ENCODE assay signal across 32 cellular contexts in genomic region chr13:27775943-27776342, GRCh38. TPM values are rescaled to one million over a fixed set of nuclear protein-coding genes. Genes with fewer than 3 reads are reported as not detected.
A peak's percentile ranks its signal among the peaks of the same experiment; 100 is the strongest.
DNase-seq lines count a peak whose midpoint lies in the region; FAIRE-seq and TF ChIP-seq lines count a peak whose summit lies in the region.
"Had no signal": no experiment of that assay in that cellular context is flagged by ENCODE, and none has a peak within 500 bp of the region (broad histone marks: within the 10 kb centered on the region; RNA-seq: fewer than 3 reads in every experiment).

No MANE protein-coding gene starts in this region.

- POLR2A ChIA-PET in MCF 10A (lab: Yijun Ruan, JAX), result no interaction called here

- no peak for TF ChIP-seq CTCF in mammary epithelial cell (conservative IDR thresholded peaks at IDR 0.05 in 1 of 2, IDR thresholded peaks at IDR 0.05 in 1 of 2; ENCODE audit: extremely low read depth in 1 of 2, insufficient read depth in 1 of 2, low read depth in 1 of 2, low read length in 2 of 2)
- no peak for TF ChIP-seq CTCF in MCF 10A (IDR thresholded peaks at IDR 0.05; ENCODE audit: unreplicated experiment)
- no peak for TF ChIP-seq CTCF in epithelial cell of esophagus (IDR thresholded peaks at IDR 0.05; ENCODE audit: insufficient read depth, low read depth, low read length, missing control alignments)

- H3K4me1 Mint-ChIP-seq in MCF 10A (ENCODE audit: insufficient read depth, unreplicated experiment), result peaks cover 5% of the 10 kb centered on the region
- no peaks in the 10 kb centered on the region for H3K4me1 Mint-ChIP-seq in activated T-helper 2 cell treated with anti-CD3 and anti-CD28 coated beads, Interferon-gamma antibody, Interleukin-2, Interleukin-4, amounts not matched to agents 10 μg/mL and 5 μg/mL and 100 μg/mL, durations not matched to agents 14 hours and 24 hours and 36 hours (ENCODE audit: low read depth)
- H3K4me1 Mint-ChIP-seq in activated naive CD4-positive, alpha-beta T cell treated with anti-CD3 and anti-CD28 coated beads for 36 hours (ENCODE audit: low read depth), result no peaks in the 10 kb centered on the region
- H3K4me1 Mint-ChIP-seq: activated CD4-positive, alpha-beta T cell treated with anti-CD3 and anti-CD28 coated beads for 36 hours; CD4-positive, alpha-beta memory T cell; naive thymus-derived CD8-positive, alpha-beta T cell had no signal

- no peaks in the 10 kb centered on the region for H3K36me3 Mint-ChIP-seq in MCF 10A (ENCODE audit: insufficient read depth, unreplicated experiment)
- no peaks in the 10 kb centered on the region for H3K36me3 Mint-ChIP-seq in activated T-helper 2 cell treated with anti-CD3 and anti-CD28 coated beads, Interferon-gamma antibody, Interleukin-2, Interleukin-4, amounts not matched to agents 10 μg/mL and 5 μg/mL and 100 μg/mL, durations not matched to agents 14 hours and 24 hours and 36 hours (ENCODE audit: low read depth)
- no peaks in the 10 kb centered on the region for H3K36me3 Mint-ChIP-seq in activated naive CD4-positive, alpha-beta T cell treated with anti-CD3 and anti-CD28 coated beads for 36 hours (ENCODE audit: low read depth)
- H3K36me3 Mint-ChIP-seq: CD4-positive, alpha-beta memory T cell; naive thymus-derived CD8-positive, alpha-beta T cell had no signal

- H3K36me3 ChIP-seq in mammary epithelial cell (ENCODE audit: insufficient read depth, low read length) (no peaks in the 10 kb centered on the region), small intestine (ENCODE audit: control insufficient read depth in 2 of 2, insufficient read depth in 2 of 2, low read length in 2 of 2) (no peaks in the 10 kb centered on the region)
- H3K36me3 ChIP-seq: MG63, right atrium auricular region, transverse colon had no signal

- FAIRE-seq in small intestine (lab: Jason Lieb, UNC), result no peak
- FAIRE-seq: A549 had no signal

- H2AFZ ChIP-seq in mammary epithelial cell (ENCODE audit: low read depth, low read length), result no peak overlapping the region
- H2AFZ ChIP-seq: parathyroid adenoma had no signal

- BruUV-seq in mammary epithelial cell (replicated peaks; lab: Mats Ljungman, UMichigan), result no TSS peak
- no TSS peak for BruUV-seq in MCF 10A (replicated peaks; lab: Mats Ljungman, UMichigan)

- peak; percentile 40 for DNase-seq in mammary epithelial cell
- no peak for DNase-seq in MCF 10A (ENCODE audit: unreplicated experiment)
- peak; percentile 44 for DNase-seq in NCI-H510A (lab: John Stamatoyannopoulos, UW)
- peak; percentile 29 for DNase-seq in epithelial cell of esophagus (ENCODE audit: low read depth)
- DNase-seq in small intestine, result peak; percentile 43
- no peak for DNase-seq in retina
- DNase-seq in activated T-helper 2 cell treated with anti-CD3 and anti-CD28 coated beads, Interferon-gamma antibody, Interleukin-2, Interleukin-4, amounts not matched to agents 10 μg/mL and 5 μg/mL and 100 μg/mL, durations not matched to agents 14 hours and 24 hours and 36 hours (ENCODE audit: low spot score), result no peak
- DNase-seq in activated naive CD4-positive, alpha-beta T cell treated with anti-CD3 and anti-CD28 coated beads for 36 hours, result no peak
- DNase-seq: activated CD4-positive, alpha-beta T cell treated with anti-CD3 and anti-CD28 coated beads for 36 hours; activated T-cell treated with anti-CD3 and anti-CD28 coated beads, Interleukin-2, amount 50 U/mL, for 1 hour; AML-193; body of pancreas; CD4-positive, alpha-beta memory T cell; dermis blood vessel endothelial cell; DMS 273 treated with DMSO at 0.1 percent for 48 hours; GOT3; hypothalamus; MG63; midbrain; naive thymus-derived CD8-positive, alpha-beta T cell; NCI-H1436 treated with DMSO at 0.1 percent for 48 hours; NCI-H2171; NCI-H748 treated with DMSO at 0.1 percent for 48 hours; SK-N-SH; stimulated activated CD4-positive, alpha-beta T cell treated with anti-CD3 and anti-CD28 coated beads, Interleukin-4, amount 100 ng/mL, for 1 hour; transverse colon had no signal

- WGBS in mammary epithelial cell (ENCODE audit: low coverage, missing lambda C conversion rate), result 31% methylated on average over 12 of the region's 13 CpGs
- 20 to 28% (median 27%) methylated on average over 13 of the region's 13 CpGs for WGBS in small intestine, 3 donors

- no peak overlapping the region for H3K4me3 ChIP-seq in mammary epithelial cell (replicated peaks in 1 of 3; ENCODE audit: insufficient read depth in 1 of 3, low read depth in 2 of 3, low read length in 3 of 3)
- no peak overlapping the region for H3K4me3 ChIP-seq in epithelial cell of esophagus (ENCODE audit: low read length)
- H3K4me3 ChIP-seq in small intestine (ENCODE audit: low read depth in 1 of 2, low read length in 2 of 2), result no peak overlapping the region
- H3K4me3 ChIP-seq: A549, body of pancreas, MG63, right atrium auricular region, transverse colon had no signal

- H3K27ac ChIP-seq in mammary epithelial cell (ENCODE audit: insufficient read depth, low read depth, low read length) (no peak overlapping the region), small intestine (ENCODE audit: low read depth in 1 of 2, low read length in 1 of 2) (no peak overlapping the region)
- H3K27ac ChIP-seq: A549, body of pancreas, parathyroid adenoma, right atrium auricular region, transverse colon had no signal

- H3K27me3 ChIP-seq in mammary epithelial cell (ENCODE audit: insufficient read depth, low read length), result no peaks in the 10 kb centered on the region
- H3K27me3 ChIP-seq in small intestine (ENCODE audit: control insufficient read depth in 2 of 2, insufficient read depth in 2 of 2, low read length in 2 of 2), result peaks cover 0 to 2% of the 10 kb centered on the region in 2 donors
- H3K27me3 ChIP-seq: body of pancreas had no signal

- intact Hi-C loops in mammary epithelial cell (cut with micrococcal nuclease) (no loop called here), MCF 10A (cut with micrococcal nuclease) (loop anchor here (10.0 kb wide), 1 partner anchor 179 kb away; no protein-coding TSS in a partner anchor)
- intact Hi-C loops in activated T-helper 2 cell treated with anti-CD3 and anti-CD28 coated beads, Interferon-gamma antibody, Interleukin-2, Interleukin-4, amounts not matched to agents 10 μg/mL and 5 μg/mL and 100 μg/mL, durations not matched to agents 14 hours and 24 hours and 36 hours (cut with micrococcal nuclease), result no loop called here
- intact Hi-C loops in activated naive CD4-positive, alpha-beta T cell treated with anti-CD3 and anti-CD28 coated beads for 36 hours (cut with micrococcal nuclease), result no loop called here

- in situ Hi-C loops in mammary epithelial cell (cut with MboI; ENCODE audit: low sequenced_read_pairs in 2 of 2), result loop anchor here in 1 of 2 donors (10.0 kb wide), 1 partner anchor 49 kb away; no protein-coding TSS in a partner anchor

- no peaks in the 10 kb centered on the region for H3K79me2 ChIP-seq in mammary epithelial cell (ENCODE audit: insufficient read depth, low read length)
- H3K79me2 ChIP-seq: parathyroid adenoma had no signal

- H3K9me3 Mint-ChIP-seq in MCF 10A (ENCODE audit: unreplicated experiment), result no peaks in the 10 kb centered on the region
- no peaks in the 10 kb centered on the region for H3K9me3 Mint-ChIP-seq in activated T-helper 2 cell treated with anti-CD3 and anti-CD28 coated beads, Interferon-gamma antibody, Interleukin-2, Interleukin-4, amounts not matched to agents 10 μg/mL and 5 μg/mL and 100 μg/mL, durations not matched to agents 14 hours and 24 hours and 36 hours
- no peaks in the 10 kb centered on the region for H3K9me3 Mint-ChIP-seq in activated naive CD4-positive, alpha-beta T cell treated with anti-CD3 and anti-CD28 coated beads for 36 hours
- H3K9me3 Mint-ChIP-seq: naive thymus-derived CD8-positive, alpha-beta T cell had no signal

- no peak overlapping the region for H3K4me2 ChIP-seq in mammary epithelial cell (ENCODE audit: insufficient read depth, low read depth, low read length)
- H3K4me2 ChIP-seq: A549, SK-N-SH had no signal

- H3K4me3 Mint-ChIP-seq in MCF 10A (ENCODE audit: unreplicated experiment), result no peak overlapping the region
- no peak overlapping the region for H3K4me3 Mint-ChIP-seq in activated T-helper 2 cell treated with anti-CD3 and anti-CD28 coated beads, Interferon-gamma antibody, Interleukin-2, Interleukin-4, amounts not matched to agents 10 μg/mL and 5 μg/mL and 100 μg/mL, durations not matched to agents 14 hours and 24 hours and 36 hours (ENCODE audit: low read depth)
- no peak overlapping the region for H3K4me3 Mint-ChIP-seq in activated naive CD4-positive, alpha-beta T cell treated with anti-CD3 and anti-CD28 coated beads for 36 hours
- H3K4me3 Mint-ChIP-seq: activated CD4-positive, alpha-beta T cell treated with anti-CD3 and anti-CD28 coated beads for 36 hours; CD4-positive, alpha-beta memory T cell; naive thymus-derived CD8-positive, alpha-beta T cell had no signal

- no peaks in the 10 kb centered on the region for H4K20me1 ChIP-seq in mammary epithelial cell (ENCODE audit: insufficient read depth, low read length)

- H3K9me3 ChIP-seq in mammary epithelial cell (replicated peaks; ENCODE audit: insufficient read depth, low read length) (no peaks in the 10 kb centered on the region), small intestine (ENCODE audit: control insufficient read depth, low read depth) (no peaks in the 10 kb centered on the region)
- H3K9me3 ChIP-seq: A549, body of pancreas, MG63, right atrium auricular region, SK-N-SH, transverse colon had no signal

- no peak overlapping the region for H3K27ac Mint-ChIP-seq in MCF 10A (ENCODE audit: low read depth, unreplicated experiment)
- H3K27ac Mint-ChIP-seq in activated T-helper 2 cell treated with anti-CD3 and anti-CD28 coated beads, Interferon-gamma antibody, Interleukin-2, Interleukin-4, amounts not matched to agents 10 μg/mL and 5 μg/mL and 100 μg/mL, durations not matched to agents 14 hours and 24 hours and 36 hours, result no peak overlapping the region
- H3K27ac Mint-ChIP-seq in activated naive CD4-positive, alpha-beta T cell treated with anti-CD3 and anti-CD28 coated beads for 36 hours, result no peak overlapping the region
- H3K27ac Mint-ChIP-seq: activated CD4-positive, alpha-beta T cell treated with anti-CD3 and anti-CD28 coated beads for 36 hours; CD4-positive, alpha-beta memory T cell; naive thymus-derived CD8-positive, alpha-beta T cell had no signal

- no peak overlapping the region for H3K9ac ChIP-seq in mammary epithelial cell (ENCODE audit: insufficient read depth, low read length)
- H3K9ac ChIP-seq: parathyroid adenoma, SK-N-SH had no signal

- dilution Hi-C loops in mammary epithelial cell (cut with HindIII; ENCODE audit: low sequenced_read_pairs), result no loop called here

- peaks cover 28% of the 10 kb centered on the region for H3K27me3 Mint-ChIP-seq in MCF 10A (ENCODE audit: insufficient read depth, unreplicated experiment)
- H3K27me3 Mint-ChIP-seq in activated T-helper 2 cell treated with anti-CD3 and anti-CD28 coated beads, Interferon-gamma antibody, Interleukin-2, Interleukin-4, amounts not matched to agents 10 μg/mL and 5 μg/mL and 100 μg/mL, durations not matched to agents 14 hours and 24 hours and 36 hours (ENCODE audit: low read depth), result peaks cover 30% of the 10 kb centered on the region
- H3K27me3 Mint-ChIP-seq in activated naive CD4-positive, alpha-beta T cell treated with anti-CD3 and anti-CD28 coated beads for 36 hours (ENCODE audit: low read depth), result peaks cover 37% of the 10 kb centered on the region

- CTCF ChIA-PET in mammary epithelial cell (lab: Charles Lee; ENCODE audit: low non-redundant PET), result interaction anchor here (0.7 kb wide), 1 partner anchor 244 kb away, joined by 3 read pairs; no protein-coding TSS in a partner anchor
- CTCF ChIA-PET in MCF 10A (lab: Yijun Ruan, JAX), result interaction anchor here (0.8 to 8.3 kb wide), 2 partner anchors 52 to 210 kb away, joined by 3 to 118 read pairs; no protein-coding TSS in a partner anchor
- CTCF ChIA-PET in activated naive CD4-positive, alpha-beta T cell treated with anti-CD3 and anti-CD28 coated beads for 36 hours (lab: Charles Lee), result interaction anchor here (1.8 to 3.3 kb wide), 2 partner anchors 50 to 54 kb away, joined by 5 to 19 read pairs; no protein-coding TSS in a partner anchor

- no peaks in the 10 kb centered on the region for H3K4me1 ChIP-seq in mammary epithelial cell (ENCODE audit: insufficient read depth, low read length)
- H3K4me1 ChIP-seq in small intestine (ENCODE audit: control insufficient read depth in 2 of 2, insufficient read depth in 1 of 2, low read depth in 1 of 2, low read length in 1 of 2), result no peaks in the 10 kb centered on the region
- H3K4me1 ChIP-seq: A549, body of pancreas, parathyroid adenoma, right atrium auricular region, transverse colon had no signal

RNA-seq across cellular contexts. Expression of gene GSX1, which starts 16.3 kb away (rescaled TPM):
- not detected for total RNA-seq in mammary epithelial cell
- not detected for polyA plus RNA-seq in mammary epithelial cell
- not detected for polyA minus RNA-seq in mammary epithelial cell
- not detected in 2 replicates for total RNA-seq in MCF 10A (2022)
- not detected for polyA plus RNA-seq in small intestine
- total RNA-seq in activated T-helper 2 cell treated with anti-CD3 and anti-CD28 coated beads, Interferon-gamma antibody, Interleukin-2, Interleukin-4, amounts not matched to agents 10 μg/mL and 5 μg/mL and 100 μg/mL, durations not matched to agents 14 hours and 24 hours and 36 hours, result not detected in 2 replicates
- total RNA-seq in activated naive CD4-positive, alpha-beta T cell treated with anti-CD3 and anti-CD28 coated beads for 36 hours, result not detected
- total RNA-seq: activated CD4-positive, alpha-beta T cell treated with anti-CD3 and anti-CD28 coated beads for 36 hours; body of pancreas; CD4-positive, alpha-beta memory T cell; dermis blood vessel endothelial cell; fibroblast of lung; lower leg skin; naive thymus-derived CD8-positive, alpha-beta T cell; right atrium auricular region; T-helper 2 cell treated with Interferon-gamma antibody and Interleukin-4, amounts not matched to agents 100 ng/mL and 5 ng/mL, for 36 hours; transverse colon had no signal
- polyA plus RNA-seq: A549; CD4-positive, alpha-beta memory T cell; fibroblast of lung; naive thymus-derived CD8-positive, alpha-beta T cell; SK-N-SH had no signal

Comparison
In these comparisons a context has a peak if more than half of its experiments do, and no peak if none do; other contexts are left out.
1. DNase-seq: peak in mammary epithelial cell (single experiment), NCI-H510A (single experiment), epithelial cell of esophagus (single experiment) and small intestine (single experiment); none in MCF 10A (single experiment), retina (single experiment), activated T-helper 2 cell treated with anti-CD3 and anti-CD28 coated beads, Interferon-gamma antibody, Interleukin-2, Interleukin-4, amounts not matched to agents 10 μg/mL and 5 μg/mL and 100 μg/mL, durations not matched to agents 14 hours and 24 hours and 36 hours (single experiment) and activated naive CD4-positive, alpha-beta T cell treated with anti-CD3 and anti-CD28 coated beads for 36 hours (single experiment).